14 cellular contexts compared by ENCODE assay signal in the genomic region with DNA sequence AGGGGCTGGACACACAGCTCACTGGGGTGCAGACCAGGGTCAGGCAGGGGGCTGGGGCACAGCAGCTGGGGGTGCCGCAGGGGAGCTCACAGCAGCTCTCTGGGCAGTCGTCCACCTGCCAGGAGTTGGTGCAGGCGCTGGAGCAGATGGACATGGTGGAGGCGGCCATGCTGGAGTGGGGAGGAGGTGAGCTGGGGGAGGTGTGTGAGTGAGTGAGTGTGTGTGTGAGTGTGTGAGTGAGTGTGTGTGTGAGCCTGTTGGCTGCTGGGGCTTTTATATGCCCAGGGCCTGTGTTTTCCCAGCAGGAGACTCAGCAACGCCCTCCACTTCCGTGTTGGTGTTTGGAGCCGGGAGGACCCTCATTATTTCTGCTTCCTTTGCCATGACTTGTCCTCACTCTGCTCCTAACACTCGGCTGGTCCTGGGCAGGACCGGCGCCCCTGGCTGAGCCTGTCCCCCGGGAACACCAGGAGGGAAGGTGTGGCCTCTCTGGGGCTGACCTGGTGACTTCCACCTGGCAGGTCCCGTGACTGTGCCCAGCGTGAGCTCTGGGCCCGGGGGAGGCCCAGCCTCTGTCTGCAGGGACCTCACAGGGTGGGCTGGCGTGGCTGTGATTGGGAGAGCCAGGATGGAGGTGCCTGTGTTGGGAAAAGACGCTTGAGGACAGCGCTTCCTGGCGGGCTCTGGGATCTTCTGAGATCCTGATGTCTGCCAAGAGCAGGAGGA. TPM values are rescaled to one million over a fixed set of nuclear protein-coding genes. Genes with fewer than 3 reads are reported as not detected.
DNase-seq lines count a peak whose midpoint lies in the region; ATAC-seq and TF ChIP-seq lines count a peak whose summit lies in the region.
"Had no signal": no experiment of that assay in that cellular context is flagged by ENCODE, and none has a peak within 500 bp of the region (broad histone marks: within the 10 kb centered on the region; RNA-seq: fewer than 3 reads in every experiment).

A gene with protein sequence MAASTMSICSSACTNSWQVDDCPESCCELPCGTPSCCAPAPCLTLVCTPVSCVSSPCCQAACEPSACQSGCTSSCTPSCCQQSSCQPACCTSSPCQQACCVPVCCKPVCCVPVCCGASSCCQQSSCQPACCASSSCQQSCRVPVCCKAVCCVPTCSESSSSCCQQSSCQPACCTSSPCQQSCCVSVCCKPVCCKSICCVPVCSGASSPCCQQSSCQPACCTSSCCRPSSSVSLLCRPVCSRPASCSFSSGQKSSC (minus strand): TSS at position 216 of the 726 bp plus-strand sequence. CDS start 47 bp downstream, at position 169.

- H3K4me3 ChIP-seq in BLaER1 treated with 17β-estradiol and CSF1 and Interleukin-3, amounts not matched to agents 10 nM and 100 nM: no peak within 1 kb of the TSS
- H3K4me3 ChIP-seq in mucosa of descending colon: no peak within 1 kb of the TSS
- H3K4me3 ChIP-seq: body of pancreas, HAP-1 had no signal

- H3K9ac ChIP-seq in BLaER1 treated with 17β-estradiol and CSF1 and Interleukin-3, amounts not matched to agents 10 nM and 100 nM: 0 out of 22 replicates have a peak within 1 kb of the TSS, but pooled peaks of 1 of the 11 experiments have one; percentile 22

- peaks cover 9 to 65% (median 53%) of the 10 kb centered on the region in 10 experiments; a peak in 18 of 20 replicates for H3K4me1 ChIP-seq in BLaER1 treated with 17β-estradiol and CSF1 and Interleukin-3, amounts not matched to agents 10 nM and 100 nM
- H3K4me1 ChIP-seq in mucosa of descending colon (ENCODE audit: low read depth): no peaks in the 10 kb centered on the region
- H3K4me1 ChIP-seq: body of pancreas, HAP-1 had no signal

- H3K4me2 ChIP-seq in BLaER1 treated with 17β-estradiol and CSF1 and Interleukin-3, amounts not matched to agents 10 nM and 100 nM: peak within 1 kb of the TSS in 8 of 11 experiments; percentile 26 to 50 (median 38); a peak in 14 of 22 replicates

- peaks cover 0 to 15% (median 0%) of the 10 kb centered on the region in 11 experiments; a peak in 4 of 22 replicates for H3K27me3 ChIP-seq in BLaER1 treated with 17β-estradiol and CSF1 and Interleukin-3, amounts not matched to agents 10 nM and 100 nM
- H3K27me3 ChIP-seq: foreskin keratinocyte had no signal

- no peaks in the 10 kb centered on the region for H4K20me1 ChIP-seq in BLaER1 treated with 17β-estradiol and CSF1 and Interleukin-3, amounts not matched to agents 10 nM and 100 nM

- H3K27ac ChIP-seq in BLaER1 treated with 17β-estradiol and CSF1 and Interleukin-3, amounts not matched to agents 10 nM and 100 nM: peak within 1 kb of the TSS in 1 of 11 experiments; percentile 21; a peak in 1 of 22 replicates
- H3K27ac ChIP-seq: body of pancreas, foreskin keratinocyte had no signal

- intact Hi-C loops in mucosa of descending colon (cut with DNase I, micrococcal nuclease): no loop called here

- H3K36me3 Mint-ChIP-seq in brain: peaks cover 5% of the 10 kb centered on the region
- H3K36me3 Mint-ChIP-seq: CD14-positive monocyte had no signal

- TF ChIP-seq CTCF in brain (conservative IDR thresholded peaks at IDR 0.05): no peak
- no peak for TF ChIP-seq CTCF in mucosa of descending colon (IDR thresholded peaks at IDR 0.05)

- peak within 1 kb of the TSS in 3 of 5 experiments; percentile 46 to 87 (median 56) for H3K27ac Mint-ChIP-seq in brain

- H3K36me3 ChIP-seq in BLaER1 treated with 17β-estradiol and CSF1 and Interleukin-3, amounts not matched to agents 10 nM and 100 nM: no peaks in the 10 kb centered on the region; a peak in 1 of 22 replicates
- no peaks in the 10 kb centered on the region for H3K36me3 ChIP-seq in mucosa of descending colon (ENCODE audit: low read depth)
- H3K36me3 ChIP-seq: HAP-1 had no signal

- peaks cover 9 to 16% (median 11%) of the 10 kb centered on the region in 11 experiments for H3K9me3 ChIP-seq in BLaER1 treated with 17β-estradiol and CSF1 and Interleukin-3, amounts not matched to agents 10 nM and 100 nM (replicated peaks in 1 of 11)
- H3K9me3 ChIP-seq in mucosa of descending colon: no peaks in the 10 kb centered on the region
- H3K9me3 ChIP-seq: HAP-1 had no signal

- in situ Hi-C loops in G401 (cut with HindIII; ENCODE audit: low sequenced_read_pairs): no loop called here

- H3K4me1 Mint-ChIP-seq in brain: peaks cover 44% of the 10 kb centered on the region
- H3K4me1 Mint-ChIP-seq: CD14-positive monocyte had no signal

- ATAC-seq in mucosa of descending colon: peak; percentile 47
- no peak for ATAC-seq in HG03439 (IDR thresholded peaks at IDR 0.05; ENCODE audit: unreplicated experiment)
- ATAC-seq: body of pancreas had no signal

- DNase-seq in COR-L47 (lab: John Stamatoyannopoulos, UW) (peak; percentile 92), mucosa of descending colon (peak in 1 of 3 donors; percentile 29), G401 (ENCODE audit: low spot score) (no peak), T-helper 9 cell (no peak)
- DNase-seq: activated CD4-positive, alpha-beta T cell treated with anti-CD3 and anti-CD28 coated beads for 1 hour; body of pancreas; effector CD4-positive, alpha-beta T cell had no signal

- H3K9me3 Mint-ChIP-seq in brain: peaks cover 15 to 19% (median 17%) of the 10 kb centered on the region in 5 experiments

- peak within 1 kb of the TSS in 1 of 5 experiments; percentile 41 for H3K4me3 Mint-ChIP-seq in brain

- no peaks in the 10 kb centered on the region for H3K27me3 Mint-ChIP-seq in brain

RNA-seq across cellular contexts. Expression of the gene that starts here (rescaled TPM):
- polyA plus RNA-seq in brain (ENCODE audit: insufficient read depth, low read depth, low replicate concordance): not detected
- total RNA-seq in mucosa of descending colon: not detected
- not detected in 2 replicates for total RNA-seq in G401 (2014; rRNA removed; shearing (Covaris generic))
- total RNA-seq: body of pancreas, foreskin keratinocyte, PC-3 had no signal
- polyA plus RNA-seq: CD14-positive monocyte, foreskin keratinocyte had no signal

Comparison
In these comparisons a context has a peak if more than half of its experiments do, and no peak if none do; other contexts are left out.
1. Peak in ATAC-seq in mucosa of descending colon; RNA of the gene not detected or under 1 TPM.